In the genomic region with DNA sequence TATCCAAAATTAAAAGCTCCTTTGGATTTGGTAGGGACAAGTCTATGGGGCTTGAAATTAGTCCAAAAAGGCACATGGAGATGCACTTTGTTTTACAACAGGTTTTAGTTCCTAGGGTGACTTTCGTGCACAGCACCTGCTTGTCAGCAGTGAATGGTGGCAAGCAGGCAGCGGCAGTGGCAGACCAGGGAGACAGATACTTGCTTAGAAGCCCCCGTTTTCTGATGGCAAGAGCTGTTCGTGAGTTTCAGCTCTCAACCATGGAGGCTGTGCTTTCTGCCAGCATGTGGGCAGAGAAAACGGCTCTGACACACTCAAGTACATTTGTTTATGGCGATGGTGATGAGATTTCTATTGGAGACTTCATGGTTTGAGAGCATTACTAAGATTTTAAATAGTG, we compare ENCODE assay signal across 22 cellular contexts.
DNase-seq lines count a peak whose midpoint lies in the region; ATAC-seq and TF ChIP-seq lines count a peak whose summit lies in the region.
"Had no signal": no experiment of that assay in that cellular context is flagged by ENCODE, and none has a peak within 500 bp of the region (broad histone marks: within the 10 kb centered on the region; RNA-seq: fewer than 3 reads in every experiment).

No MANE protein-coding gene starts in this region.

- no peak for TF ChIP-seq POLR2A in spleen (IDR thresholded peaks at IDR 0.05)

- no peaks in the 10 kb centered on the region for H3K9me3 Mint-ChIP-seq in activated CD8-positive, alpha-beta memory T cell treated with anti-CD3 and anti-CD28 coated beads, Interleukin-2, amount 10 ng/mL, durations not matched to agents 7 days and 5 days (ENCODE audit: low read depth)
- H3K9me3 Mint-ChIP-seq: CD8-positive, alpha-beta T cell had no signal

- no peaks in the 10 kb centered on the region for H3K36me3 Mint-ChIP-seq in activated CD8-positive, alpha-beta memory T cell treated with anti-CD3 and anti-CD28 coated beads, Interleukin-2, amount 10 ng/mL, durations not matched to agents 7 days and 5 days
- H3K36me3 Mint-ChIP-seq: CD4-positive, CD25-positive, alpha-beta regulatory T cell; CD8-positive, alpha-beta T cell had no signal

- H3K27ac Mint-ChIP-seq in activated CD8-positive, alpha-beta memory T cell treated with anti-CD3 and anti-CD28 coated beads, Interleukin-2, amount 10 ng/mL, durations not matched to agents 7 days and 5 days = no peak overlapping the region
- H3K27ac Mint-ChIP-seq: B cell; CD4-positive, CD25-positive, alpha-beta regulatory T cell; CD8-positive, alpha-beta T cell; H9 had no signal

- CTCF ChIA-PET in activated CD8-positive, alpha-beta memory T cell treated with anti-CD3 and anti-CD28 coated beads, Interleukin-2, amount 10 ng/mL, durations not matched to agents 7 days and 5 days (lab: Charles Lee) = no interaction called here

- no peak overlapping the region for H2AFZ ChIP-seq in OCI-LY3 (ENCODE audit: low read depth, low read length)
- H2AFZ ChIP-seq: GM23248 had no signal

- H3K4me3 Mint-ChIP-seq in activated CD8-positive, alpha-beta memory T cell treated with anti-CD3 and anti-CD28 coated beads, Interleukin-2, amount 10 ng/mL, durations not matched to agents 7 days and 5 days = no peak overlapping the region
- H3K4me3 Mint-ChIP-seq: B cell; CD4-positive, CD25-positive, alpha-beta regulatory T cell; CD8-positive, alpha-beta T cell; H9 had no signal

- peak; percentile 3 for DNase-seq in activated CD8-positive, alpha-beta memory T cell treated with anti-CD3 and anti-CD28 coated beads, Interleukin-2, amount 10 ng/mL, durations not matched to agents 7 days and 5 days
- DNase-seq in activated CD8-positive, alpha-beta memory T cell treated with anti-CD3 and anti-CD28 coated beads, Interleukin-2, amount 50 U/mL, for 4 hours = no peak
- DNase-seq in mesenteric fat pad (ENCODE audit: low spot score) = peak; percentile 53
- DNase-seq in spleen = peak; percentile 46
- DNase-seq in G401 (ENCODE audit: low spot score) = no peak
- DNase-seq in stimulated activated naive CD8-positive, alpha-beta T cell treated with anti-CD3 and anti-CD28 coated beads, Interleukin-15, Interleukin-2, amounts not matched to agents 100 U/mL and 50 U/mL, for 24 hours = no peak
- DNase-seq: Caco-2; CD4-positive, CD25-positive, alpha-beta regulatory T cell; DMS153; DMS79; EL; GF-D8; GM23248 had no signal

- H3K27ac ChIP-seq in OCI-LY3 (ENCODE audit: low read length) (no peak overlapping the region), spleen (no peak overlapping the region)
- H3K27ac ChIP-seq: 22Rv1, BLaER1, C4-2B, GM23248 had no signal

- 71 to 82% (median 76%) methylated on average over 6 of the region's 6 CpGs for WGBS in spleen, 5 donors

- H3K36me3 ChIP-seq in OCI-LY3 (replicated peaks; ENCODE audit: low read depth, low read length) = no peaks in the 10 kb centered on the region
- H3K36me3 ChIP-seq in spleen = no peaks in the 10 kb centered on the region
- H3K36me3 ChIP-seq: BLaER1 had no signal

- H3K4me3 ChIP-seq in OCI-LY3 (ENCODE audit: low read length) = no peak overlapping the region
- no peak overlapping the region for H3K4me3 ChIP-seq in spleen
- H3K4me3 ChIP-seq: BLaER1, GM23248 had no signal

- intact Hi-C loops in spleen (cut with DNase I; ENCODE audit: low total_unique reads) = no loop called here

- H3K27me3 Mint-ChIP-seq in activated CD8-positive, alpha-beta memory T cell treated with anti-CD3 and anti-CD28 coated beads, Interleukin-2, amount 10 ng/mL, durations not matched to agents 7 days and 5 days = peaks cover 3% of the 10 kb centered on the region

- no peaks in the 10 kb centered on the region for H4K20me1 ChIP-seq in OCI-LY3 (ENCODE audit: insufficient read depth, low read length)
- H4K20me1 ChIP-seq: BLaER1 had no signal

- H3K27me3 ChIP-seq in OCI-LY3 (ENCODE audit: low read depth, low read length) = peaks cover 4% of the 10 kb centered on the region; the same call in 1 of the 2 replicates
- H3K27me3 ChIP-seq in spleen (replicated peaks in 1 of 7) = peaks cover 0 to 6% (median 0%) of the 10 kb centered on the region in 7 donors
- H3K27me3 ChIP-seq: BLaER1 had no signal

- H3K79me2 ChIP-seq in OCI-LY3 (ENCODE audit: low read length) = no peaks in the 10 kb centered on the region

- peak overlapping the region; percentile 8; the same call in 1 of the 2 replicates for H3K4me2 ChIP-seq in OCI-LY3 (ENCODE audit: low read length)
- H3K4me2 ChIP-seq: BLaER1 had no signal

- no peak overlapping the region for H3K9ac ChIP-seq in OCI-LY3 (ENCODE audit: low read length)
- H3K9ac ChIP-seq: BLaER1, GM23248 had no signal

- in situ Hi-C loops in G401 (cut with HindIII; ENCODE audit: low sequenced_read_pairs) = no loop called here

- H3K4me1 ChIP-seq in OCI-LY3 (ENCODE audit: low read length) = no peaks in the 10 kb centered on the region
- H3K4me1 ChIP-seq in spleen = no peaks in the 10 kb centered on the region
- H3K4me1 ChIP-seq: Caco-2 had no signal

- H3K9me3 ChIP-seq in OCI-LY3 (ENCODE audit: insufficient read depth, low read length) (no peaks in the 10 kb centered on the region), spleen (no peaks in the 10 kb centered on the region)
- H3K9me3 ChIP-seq: BLaER1, Caco-2 had no signal

- ATAC-seq in activated CD8-positive, alpha-beta memory T cell treated with anti-CD3 and anti-CD28 coated beads, Interleukin-2, amount 10 ng/mL, durations not matched to agents 7 days and 5 days = no peak
- ATAC-seq in GM18858 (IDR thresholded peaks at IDR 0.05; ENCODE audit: unreplicated experiment) = no peak
- ATAC-seq in stimulated activated naive CD8-positive, alpha-beta T cell treated with anti-CD3 and anti-CD28 coated beads, Interleukin-15, Interleukin-2, amounts not matched to agents 100 U/mL and 50 U/mL, for 24 hours = no peak
- ATAC-seq: CD8-positive, alpha-beta T cell; HCT116 had no signal

- no peaks in the 10 kb centered on the region for H3K4me1 Mint-ChIP-seq in activated CD8-positive, alpha-beta memory T cell treated with anti-CD3 and anti-CD28 coated beads, Interleukin-2, amount 10 ng/mL, durations not matched to agents 7 days and 5 days
- H3K4me1 Mint-ChIP-seq: B cell; CD4-positive, CD25-positive, alpha-beta regulatory T cell had no signal

- TF ChIP-seq CTCF in OCI-LY3 (IDR thresholded peaks at IDR 0.05; ENCODE audit: low read depth, low read length) (no peak), spleen (IDR thresholded peaks at IDR 0.05 in 8 of 11, conservative IDR thresholded peaks at IDR 0.05 in 3 of 11) (no peak)

Comparison
In these comparisons a context has a peak if more than half of its experiments do, and no peak if none do; other contexts are left out.
1. DNase-seq: peak in activated CD8-positive, alpha-beta memory T cell treated with anti-CD3 and anti-CD28 coated beads, Interleukin-2, amount 10 ng/mL, durations not matched to agents 7 days and 5 days (single experiment), mesenteric fat pad (single experiment) and spleen (single experiment); none in activated CD8-positive, alpha-beta memory T cell treated with anti-CD3 and anti-CD28 coated beads, Interleukin-2, amount 50 U/mL, for 4 hours (single experiment), G401 (single experiment) and stimulated activated naive CD8-positive, alpha-beta T cell treated with anti-CD3 and anti-CD28 coated beads, Interleukin-15, Interleukin-2, amounts not matched to agents 100 U/mL and 50 U/mL, for 24 hours (single experiment).